ENCODE assay signal across 8 cellular contexts in the genomic region with DNA sequence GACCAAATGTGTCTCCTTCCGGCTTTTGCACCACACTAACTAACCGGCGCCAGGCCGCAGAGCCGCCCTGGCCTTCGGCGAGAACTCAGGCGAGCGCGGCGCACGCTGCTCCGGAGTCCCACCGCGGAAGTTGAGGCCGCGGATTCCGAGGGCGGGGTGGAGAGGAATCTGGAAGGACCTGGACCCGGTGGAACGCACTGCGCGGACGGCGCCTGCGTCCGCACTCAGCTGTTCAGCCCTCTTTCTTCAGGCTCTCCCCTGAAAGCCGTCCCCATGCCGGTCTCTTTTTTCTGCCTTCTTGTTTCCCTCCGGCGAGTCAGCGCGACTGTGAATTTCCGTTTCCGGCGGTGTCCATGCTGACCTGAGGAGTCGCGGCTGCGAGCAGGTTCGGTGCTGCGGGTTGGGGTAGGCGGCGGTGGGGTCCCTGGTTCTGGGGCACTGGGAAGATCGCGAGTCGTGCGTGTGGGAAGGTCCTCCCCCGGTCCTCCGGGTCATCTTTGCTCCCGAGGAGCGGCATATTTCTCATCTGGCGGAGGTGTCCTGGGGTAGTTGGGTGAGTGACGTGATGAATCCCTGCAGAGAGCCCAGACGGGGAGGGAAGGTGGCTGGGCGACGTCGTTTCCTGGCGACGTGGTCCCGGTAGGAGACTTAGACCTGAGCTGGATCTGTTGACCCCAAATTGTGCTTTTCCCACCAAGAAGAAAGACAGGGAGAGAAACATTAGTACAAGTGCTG. TPM values are rescaled to one million over a fixed set of nuclear protein-coding genes. Genes with fewer than 3 reads are reported as not detected.
DNase-seq lines count a peak whose midpoint lies in the region; ATAC-seq, FAIRE-seq and TF ChIP-seq lines count a peak whose summit lies in the region.

A gene with protein sequence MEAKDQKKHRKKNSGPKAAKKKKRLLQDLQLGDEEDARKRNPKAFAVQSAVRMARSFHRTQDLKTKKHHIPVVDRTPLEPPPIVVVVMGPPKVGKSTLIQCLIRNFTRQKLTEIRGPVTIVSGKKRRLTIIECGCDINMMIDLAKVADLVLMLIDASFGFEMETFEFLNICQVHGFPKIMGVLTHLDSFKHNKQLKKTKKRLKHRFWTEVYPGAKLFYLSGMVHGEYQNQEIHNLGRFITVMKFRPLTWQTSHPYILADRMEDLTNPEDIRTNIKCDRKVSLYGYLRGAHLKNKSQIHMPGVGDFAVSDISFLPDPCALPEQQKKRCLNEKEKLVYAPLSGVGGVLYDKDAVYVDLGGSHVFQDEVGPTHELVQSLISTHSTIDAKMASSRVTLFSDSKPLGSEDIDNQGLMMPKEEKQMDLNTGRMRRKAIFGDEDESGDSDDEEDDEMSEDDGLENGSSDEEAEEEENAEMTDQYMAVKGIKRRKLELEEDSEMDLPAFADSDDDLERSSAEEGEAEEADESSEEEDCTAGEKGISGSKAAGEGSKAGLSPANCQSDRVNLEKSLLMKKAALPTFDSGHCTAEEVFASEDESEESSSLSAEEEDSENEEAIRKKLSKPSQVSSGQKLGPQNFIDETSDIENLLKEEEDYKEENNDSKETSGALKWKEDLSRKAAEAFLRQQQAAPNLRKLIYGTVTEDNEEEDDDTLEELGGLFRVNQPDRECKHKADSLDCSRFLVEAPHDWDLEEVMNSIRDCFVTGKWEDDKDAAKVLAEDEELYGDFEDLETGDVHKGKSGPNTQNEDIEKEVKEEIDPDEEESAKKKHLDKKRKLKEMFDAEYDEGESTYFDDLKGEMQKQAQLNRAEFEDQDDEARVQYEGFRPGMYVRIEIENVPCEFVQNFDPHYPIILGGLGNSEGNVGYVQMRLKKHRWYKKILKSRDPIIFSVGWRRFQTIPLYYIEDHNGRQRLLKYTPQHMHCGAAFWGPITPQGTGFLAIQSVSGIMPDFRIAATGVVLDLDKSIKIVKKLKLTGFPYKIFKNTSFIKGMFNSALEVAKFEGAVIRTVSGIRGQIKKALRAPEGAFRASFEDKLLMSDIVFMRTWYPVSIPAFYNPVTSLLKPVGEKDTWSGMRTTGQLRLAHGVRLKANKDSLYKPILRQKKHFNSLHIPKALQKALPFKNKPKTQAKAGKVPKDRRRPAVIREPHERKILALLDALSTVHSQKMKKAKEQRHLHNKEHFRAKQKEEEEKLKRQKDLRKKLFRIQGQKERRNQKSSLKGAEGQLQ (plus strand): TSS at position 350 of the 735 bp plus-strand sequence. CDS start 1,600 bp downstream, outside the sequence.

- peaks cover 0 to 8% of the 10 kb centered on the region in 2 donors for H3K9me3 Mint-ChIP-seq in activated T-cell treated with anti-CD3 and anti-CD28 coated beads, Interleukin-2, amount 50 U/mL, for 72 hours

- H3F3A ChIP-seq in GM23248 (ENCODE audit: insufficient read depth), result no peaks in the 10 kb centered on the region

- no peak for FAIRE-seq in RCC 7860 (lab: Jason Lieb, UNC)

- intact Hi-C loops in esophagus muscularis mucosa (cut with DNase I), result loop anchor here (5.0 to 10.0 kb wide), 2 partner anchors 148 to 230 kb away; a partner anchor contains a TSS

- peak; percentile 28 for TF ChIP-seq POLR2A in esophagus muscularis mucosa (IDR thresholded peaks at IDR 0.05; ENCODE audit: low read depth)

- no peak for TF ChIP-seq EP300 in esophagus muscularis mucosa (IDR thresholded peaks at IDR 0.05)

- H3K4me3 Mint-ChIP-seq in activated T-cell treated with anti-CD3 and anti-CD28 coated beads, Interleukin-2, amount 50 U/mL, for 72 hours, result peak within 1 kb of the TSS; percentile 84 to 90

- H3K79me2 ChIP-seq in DND-41 (ENCODE audit: insufficient read depth, low read length) (peaks cover 30% of the 10 kb centered on the region), GM23248 (ENCODE audit: insufficient read depth) (peaks cover 42% of the 10 kb centered on the region), Karpas-422 (ENCODE audit: low read length) (peaks cover 33% of the 10 kb centered on the region)

- H3K36me3 ChIP-seq in DND-41 (ENCODE audit: insufficient read depth, low read length) (peaks cover 32% of the 10 kb centered on the region), GM23248 (ENCODE audit: low read depth) (peaks cover 27% of the 10 kb centered on the region), Karpas-422 (ENCODE audit: insufficient read depth, low read length) (peaks cover 16% of the 10 kb centered on the region), esophagus muscularis mucosa (peaks cover 12 to 36% (median 31%) of the 10 kb centered on the region in 4 donors), muscle layer of duodenum (ENCODE audit: control insufficient read depth in 1 of 2, insufficient read depth in 2 of 2, low read length in 2 of 2) (peaks cover 12 to 35% of the 10 kb centered on the region in 2 donors)

- peaks cover 13% of the 10 kb centered on the region for H3K4me1 Mint-ChIP-seq in activated T-cell treated with anti-CD3 and anti-CD28 coated beads, Interleukin-2, amount 50 U/mL, for 72 hours (ENCODE audit: low read depth)

- DNase-seq in DND-41, result peak; percentile 94
- peak; percentile 95 for DNase-seq in GM23248
- DNase-seq in Karpas-422, result peak; percentile 96
- DNase-seq in RCC 7860 (ENCODE audit: low spot score), result peak; percentile 82
- peak; percentile 89 for DNase-seq in activated T-cell treated with anti-CD3 and anti-CD28 coated beads, Interleukin-2, amount 50 U/mL, for 72 hours
- DNase-seq in esophagus muscularis mucosa (ENCODE audit: extremely low spot score), result peak; percentile 97
- DNase-seq in stimulated activated CD8-positive, alpha-beta memory T cell treated with anti-CD3 and anti-CD28 coated beads, Interleukin-7, amount 100 ng/mL, for 24 hours (ENCODE audit: low read depth), result peak; percentile 76

- peaks cover 2 to 16% of the 10 kb centered on the region in 2 donors for H3K36me3 Mint-ChIP-seq in activated T-cell treated with anti-CD3 and anti-CD28 coated beads, Interleukin-2, amount 50 U/mL, for 72 hours (ENCODE audit: insufficient read depth in 2 of 2)

- H3K4me1 ChIP-seq in DND-41 (ENCODE audit: insufficient read depth, low read length), result peaks cover 28% of the 10 kb centered on the region
- H3K4me1 ChIP-seq in GM23248 (ENCODE audit: insufficient read depth), result peaks cover 9% of the 10 kb centered on the region
- H3K4me1 ChIP-seq in Karpas-422 (ENCODE audit: low read length), result peaks cover 20% of the 10 kb centered on the region
- H3K4me1 ChIP-seq in esophagus muscularis mucosa, result peaks cover 15 to 23% (median 20%) of the 10 kb centered on the region in 4 donors
- peaks cover 0 to 11% of the 10 kb centered on the region in 2 donors for H3K4me1 ChIP-seq in muscle layer of duodenum (ENCODE audit: control insufficient read depth in 1 of 2, insufficient read depth in 2 of 2, low read length in 2 of 2)

- H4K20me1 ChIP-seq in DND-41 (ENCODE audit: insufficient read depth, low read length), result no peaks in the 10 kb centered on the region
- no peaks in the 10 kb centered on the region for H4K20me1 ChIP-seq in GM23248 (ENCODE audit: insufficient read depth)
- H4K20me1 ChIP-seq in Karpas-422 (ENCODE audit: insufficient read depth, low read depth, low read length), result peaks cover 9% of the 10 kb centered on the region

- H3K27me3 ChIP-seq in DND-41 (ENCODE audit: insufficient read depth, low read length, poor library complexity) (no peaks in the 10 kb centered on the region), GM23248 (replicated peaks; ENCODE audit: insufficient read depth) (no peaks in the 10 kb centered on the region), Karpas-422 (ENCODE audit: low read length) (no peaks in the 10 kb centered on the region), esophagus muscularis mucosa (peaks cover 0 to 3% (median 0%) of the 10 kb centered on the region in 4 donors), muscle layer of duodenum (ENCODE audit: low read depth, low read length) (no peaks in the 10 kb centered on the region)

- peak within 1 kb of the TSS; percentile 82 to 88 for H3K4me3 ChIP-seq in DND-41 (ENCODE audit: low read depth in 1 of 2, low read length in 2 of 2)
- peak within 1 kb of the TSS; percentile 96 for H3K4me3 ChIP-seq in GM23248
- H3K4me3 ChIP-seq in Karpas-422 (ENCODE audit: low read length), result peak within 1 kb of the TSS; percentile 92
- peak within 1 kb of the TSS; percentile 67 to 77 (median 74) for H3K4me3 ChIP-seq in esophagus muscularis mucosa
- peak within 1 kb of the TSS; percentile 91 to 98 for H3K4me3 ChIP-seq in muscle layer of duodenum (ENCODE audit: low read depth in 1 of 2, low read length in 2 of 2)

- H3K9ac ChIP-seq in DND-41 (ENCODE audit: low read depth, low read length), result peak within 1 kb of the TSS; percentile 81
- H3K9ac ChIP-seq in GM23248, result peak within 1 kb of the TSS; percentile 87
- peak within 1 kb of the TSS; percentile 91 for H3K9ac ChIP-seq in Karpas-422 (ENCODE audit: low read length)

- peak within 1 kb of the TSS; percentile 58 for H3K27ac Mint-ChIP-seq in activated T-cell treated with anti-CD3 and anti-CD28 coated beads, Interleukin-2, amount 50 U/mL, for 72 hours

- no peaks in the 10 kb centered on the region for H3K9me3 ChIP-seq in DND-41 (ENCODE audit: insufficient read depth, low read length, severe bottlenecking)
- no peaks in the 10 kb centered on the region for H3K9me3 ChIP-seq in GM23248 (ENCODE audit: low read depth)
- no peaks in the 10 kb centered on the region for H3K9me3 ChIP-seq in Karpas-422 (ENCODE audit: low read length)
- no peaks in the 10 kb centered on the region for H3K9me3 ChIP-seq in esophagus muscularis mucosa
- H3K9me3 ChIP-seq in muscle layer of duodenum (ENCODE audit: control insufficient read depth in 1 of 2, low read length in 2 of 2), result no peaks in the 10 kb centered on the region

- H2AFZ ChIP-seq in DND-41 (ENCODE audit: low read depth, low read length), result peak within 1 kb of the TSS; percentile 89
- peak within 1 kb of the TSS; percentile 97 for H2AFZ ChIP-seq in GM23248
- peak within 1 kb of the TSS; percentile 98 for H2AFZ ChIP-seq in Karpas-422 (ENCODE audit: low read length)

- in situ Hi-C loops in GM23248 (cut with MboI), result no loop called here

- peak within 1 kb of the TSS; percentile 92 for H3K27ac ChIP-seq in DND-41 (ENCODE audit: low read length)
- H3K27ac ChIP-seq in GM23248, result peak within 1 kb of the TSS; percentile 85
- H3K27ac ChIP-seq in Karpas-422 (ENCODE audit: low read length), result peak within 1 kb of the TSS; percentile 64
- peak within 1 kb of the TSS; percentile 89 to 94 (median 90) for H3K27ac ChIP-seq in esophagus muscularis mucosa (replicated peaks in 1 of 4)
- H3K27ac ChIP-seq in muscle layer of duodenum (ENCODE audit: low read length), result peak within 1 kb of the TSS; percentile 88

- H3K27me3 Mint-ChIP-seq in activated T-cell treated with anti-CD3 and anti-CD28 coated beads, Interleukin-2, amount 50 U/mL, for 72 hours (ENCODE audit: low read depth), result no peaks in the 10 kb centered on the region

- H3K9me2 ChIP-seq in GM23248 (ENCODE audit: insufficient read depth) (no peaks in the 10 kb centered on the region), Karpas-422 (replicated peaks; ENCODE audit: insufficient read depth, low read length) (no peaks in the 10 kb centered on the region; the same call in 1 of the 2 replicates)

- H3K4me2 ChIP-seq in DND-41 (ENCODE audit: insufficient read depth, low read length), result peak within 1 kb of the TSS; percentile 90
- peak within 1 kb of the TSS; percentile 80 for H3K4me2 ChIP-seq in GM23248 (ENCODE audit: unreplicated experiment)
- peak within 1 kb of the TSS; percentile 81 for H3K4me2 ChIP-seq in Karpas-422 (ENCODE audit: low read depth, low read length, poor library complexity, severe bottlenecking)

- ATAC-seq in DND-41 (ENCODE audit: insufficient read depth, low read depth), result peak; percentile 89
- peak; percentile 96 for ATAC-seq in activated T-cell treated with anti-CD3 and anti-CD28 coated beads, Interleukin-2, amount 50 U/mL, for 72 hours (replicated peaks in 1 of 2)

- TF ChIP-seq CTCF in DND-41 (IDR thresholded peaks at IDR 0.05; ENCODE audit: borderline replicate concordance, extremely low read depth, low read length, poor library complexity, severe bottlenecking) (no peak), esophagus muscularis mucosa (IDR thresholded peaks at IDR 0.05) (peak in 1 of 3 experiments; percentile 14)

- 1% methylated on average over 59 to 60 of the region's 60 CpGs for WGBS in GM23248 (ENCODE audit: low coverage in 1 of 2, low lambda C conversion rate in 2 of 2, missing lambda C conversion rate in 2 of 2), 2 experiments
- under 1% methylated on average over 53 of the region's 60 CpGs for WGBS in esophagus muscularis mucosa

RNA-seq across cellular contexts. Expression of the gene that starts here (rescaled TPM):
- total RNA-seq in GM23248 (2014; rRNA removed; shearing (Covaris generic)), result 13.9 and 14.7 TPM in 2 replicates
- 14.2 and 15.0 TPM in 2 replicates for polyA plus RNA-seq in GM23248 (2016; fragmentation: Nextera tagmentation; extraction: Ambion mirVana)
- 9.7 and 12.1 TPM in 2 replicates for total RNA-seq in Karpas-422 (2014; rRNA removed; shearing (Covaris generic); ENCODE audit: low replicate concordance)
- total RNA-seq in activated T-cell treated with anti-CD3 and anti-CD28 coated beads, Interleukin-2, amount 50 U/mL, for 72 hours, result 10 to 100 TPM; 14.3 to 14.5 TPM
- 10 to 100 TPM; 10.4 to 14.6 (median 14.3) TPM for total RNA-seq in esophagus muscularis mucosa

Comparison
In these comparisons a context has a peak if more than half of its experiments do, and no peak if none do; other contexts are left out.
1. Peak in every context shown above with its lines: DNase-seq, ATAC-seq, H3K4me3 ChIP-seq and H3K27ac ChIP-seq.